Comparison of ENCODE assay signal across 32 cellular contexts in the genomic region with DNA sequence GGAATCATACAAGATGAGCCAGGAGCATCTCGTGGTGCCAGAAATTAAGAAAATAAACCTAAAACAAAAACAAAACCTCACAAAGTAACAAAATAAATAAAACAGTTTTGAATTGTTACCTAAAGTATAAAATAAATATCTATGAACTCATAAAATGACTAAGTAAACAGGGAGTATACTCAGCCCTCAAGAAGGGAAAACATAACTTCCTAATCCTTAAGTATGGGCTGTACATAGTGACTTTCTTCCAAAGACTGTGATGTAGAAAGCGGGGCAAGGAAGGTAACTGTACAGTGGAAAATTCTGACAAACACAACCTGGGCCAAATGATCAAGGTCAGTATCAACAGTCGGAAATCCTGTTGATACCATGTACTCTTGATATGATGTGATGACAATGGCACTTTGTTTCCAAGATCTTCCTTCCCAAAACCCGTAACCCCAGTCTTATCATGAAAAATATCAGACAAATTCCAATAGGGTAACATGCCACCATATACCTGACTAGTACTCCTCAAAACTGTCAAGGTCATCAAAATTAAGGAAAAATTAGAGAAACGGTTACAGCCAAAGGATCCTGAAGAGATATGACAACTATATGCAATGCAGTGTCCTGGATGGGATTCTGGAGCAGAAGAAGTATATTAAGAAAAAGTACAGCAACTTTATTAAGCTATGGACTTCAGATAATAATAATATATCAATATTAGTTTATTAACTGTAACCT.
"Had no signal": no experiment of that assay in that cellular context is flagged by ENCODE, and none has a peak within 500 bp of the region (broad histone marks: within the 10 kb centered on the region; RNA-seq: fewer than 3 reads in every experiment).

No MANE protein-coding gene starts in this region.

- H3K36me3 ChIP-seq: adrenal gland, esophagus squamous epithelium, gastroesophageal sphincter, WERI-Rb-1 had no signal

- H3K9me3 ChIP-seq: adrenal gland, body of pancreas, esophagus squamous epithelium, gastroesophageal sphincter had no signal

- ATAC-seq: activated CD4-positive, CD25-positive, alpha-beta regulatory T cell treated with anti-CD3 and anti-CD28 coated beads, Interleukin-2, amount 50 U/mL, for 24 hours; activated CD8-positive, alpha-beta memory T cell treated with anti-CD3 and anti-CD28 coated beads, Interleukin-2, amount 10 ng/mL, durations not matched to agents 7 days and 5 days; activated CD8-positive, alpha-beta T cell treated with anti-CD3 and anti-CD28 coated beads, Interleukin-2, amount 10 ng/mL, durations not matched to agents 7 days and 5 days; activated naive CD8-positive, alpha-beta T cell treated with anti-CD3 and anti-CD28 coated beads, Interleukin-2, amount 50 U/mL, for 24 hours; body of pancreas; gastroesophageal sphincter; T-helper 17 cell had no signal

- DNase-seq: activated B cell treated with CpG ODN at 0.5 μM for 24 hours; activated CD4-positive, alpha-beta T cell treated with anti-CD3 and anti-CD28 coated beads for 48 hours; activated CD4-positive, alpha-beta T cell treated with anti-CD3 and anti-CD28 coated beads, Interleukin-2, amount 50 U/mL, for 1 hour; activated CD4-positive, alpha-beta T cell treated with anti-CD3 and anti-CD28 coated beads, Interleukin-2, amount 50 U/mL, for 48 hours; activated CD8-positive, alpha-beta memory T cell treated with anti-CD3 and anti-CD28 coated beads, Interleukin-2, amount 10 ng/mL, durations not matched to agents 7 days and 5 days; activated CD8-positive, alpha-beta memory T cell treated with anti-CD3 and anti-CD28 coated beads, Interleukin-2, amount 50 U/mL, for 4 hours; activated CD8-positive, alpha-beta T cell treated with anti-CD3 and anti-CD28 coated beads, Interleukin-2, amount 10 ng/mL, durations not matched to agents 7 days and 5 days; activated effector memory CD4-positive, alpha-beta T cell treated with anti-CD3 and anti-CD28 coated beads, Interleukin-2, amount 50 U/mL, for 16 hours; activated naive CD4-positive, alpha-beta T cell treated with anti-CD3 and anti-CD28 coated beads for 36 hours; activated naive CD8-positive, alpha-beta T cell treated with anti-CD3 and anti-CD28 coated beads for 36 hours; activated naive CD8-positive, alpha-beta T cell treated with anti-CD3 and anti-CD28 coated beads, Interleukin-2, amount 50 U/mL, for 24 hours; activated T-cell treated with anti-CD3 and anti-CD28 coated beads, Interleukin-2, amount 50 U/mL, for 1 hour; activated T-cell treated with anti-CD3 and anti-CD28 coated beads, Interleukin-2, amount 50 U/mL, for 48 hours; adrenal gland; amygdala; aorta; body of pancreas; caudate nucleus; effector CD8-positive, alpha-beta T cell; esophagus squamous epithelium; foreskin melanocyte; T-helper 1 cell; T-helper 17 cell; T1000; WERI-Rb-1 had no signal

- H3K27me3 ChIP-seq: adrenal gland, body of pancreas, esophagus squamous epithelium, gastroesophageal sphincter had no signal

- H3K27me3 Mint-ChIP-seq: activated B cell treated with CpG ODN at 0.5 μM for 24 hours; activated CD8-positive, alpha-beta memory T cell treated with anti-CD3 and anti-CD28 coated beads, Interleukin-2, amount 10 ng/mL, durations not matched to agents 7 days and 5 days; activated naive CD4-positive, alpha-beta T cell treated with anti-CD3 and anti-CD28 coated beads, Interleukin-2, amount 50 U/mL, for 24 hours; activated naive CD8-positive, alpha-beta T cell treated with anti-CD3 and anti-CD28 coated beads for 36 hours; activated naive CD8-positive, alpha-beta T cell treated with anti-CD3 and anti-CD28 coated beads, Interleukin-2, amount 50 U/mL, for 24 hours; T-helper 17 cell had no signal

- H3K36me3 Mint-ChIP-seq: activated CD8-positive, alpha-beta memory T cell treated with anti-CD3 and anti-CD28 coated beads, Interleukin-2, amount 10 ng/mL, durations not matched to agents 7 days and 5 days; activated naive CD4-positive, alpha-beta T cell treated with anti-CD3 and anti-CD28 coated beads, Interleukin-2, amount 50 U/mL, for 24 hours; activated naive CD8-positive, alpha-beta T cell treated with anti-CD3 and anti-CD28 coated beads for 36 hours had no signal

- H3K4me3 ChIP-seq: adrenal gland, body of pancreas, esophagus squamous epithelium, gastroesophageal sphincter had no signal

- H3K27ac ChIP-seq: adrenal gland, body of pancreas, epithelial cell of prostate, esophagus squamous epithelium, gastroesophageal sphincter, WERI-Rb-1 had no signal

- H3K9me3 Mint-ChIP-seq: activated naive CD4-positive, alpha-beta T cell treated with anti-CD3 and anti-CD28 coated beads for 36 hours; activated naive CD4-positive, alpha-beta T cell treated with anti-CD3 and anti-CD28 coated beads, Interleukin-2, amount 50 U/mL, for 24 hours; activated naive CD8-positive, alpha-beta T cell treated with anti-CD3 and anti-CD28 coated beads, Interleukin-2, amount 50 U/mL, for 24 hours; activated T-helper 1 cell treated with anti-CD3 and anti-CD28 coated beads, Interleukin-12 subunit alpha, Interleukin-12 subunit beta, Interleukin-2, Interleukin-4 antibody, amounts not matched to agents 30 ng/mL and 10 ng/mL and 1 ng/mL, durations not matched to agents 14 hours and 24 hours and 36 hours; activated T-helper 2 cell treated with anti-CD3 and anti-CD28 coated beads, Interferon-gamma antibody, Interleukin-2, Interleukin-4, amounts not matched to agents 10 μg/mL and 5 μg/mL and 100 μg/mL, durations not matched to agents 14 hours and 24 hours and 36 hours; T-helper 2 cell treated with Interferon-gamma antibody and Interleukin-4, amounts not matched to agents 5 μg/mL and 100 μg/mL, for 36 hours had no signal

- H3K27ac Mint-ChIP-seq: activated B cell treated with CpG ODN at 0.5 μM for 24 hours; activated CD8-positive, alpha-beta memory T cell treated with anti-CD3 and anti-CD28 coated beads, Interleukin-2, amount 10 ng/mL, durations not matched to agents 7 days and 5 days; activated CD8-positive, alpha-beta T cell treated with anti-CD3 and anti-CD28 coated beads, Interleukin-2, amount 10 ng/mL, durations not matched to agents 7 days and 5 days; activated naive CD4-positive, alpha-beta T cell treated with anti-CD3 and anti-CD28 coated beads for 36 hours; activated naive CD4-positive, alpha-beta T cell treated with anti-CD3 and anti-CD28 coated beads, Interleukin-2, amount 50 U/mL, for 24 hours; activated naive CD8-positive, alpha-beta T cell treated with anti-CD3 and anti-CD28 coated beads for 36 hours; activated naive CD8-positive, alpha-beta T cell treated with anti-CD3 and anti-CD28 coated beads, Interleukin-2, amount 50 U/mL, for 24 hours; activated T-helper 1 cell treated with anti-CD3 and anti-CD28 coated beads, Interleukin-12 subunit alpha, Interleukin-12 subunit beta, Interleukin-2, Interleukin-4 antibody, amounts not matched to agents 30 ng/mL and 10 ng/mL and 1 ng/mL, durations not matched to agents 14 hours and 24 hours and 36 hours; activated T-helper 2 cell treated with anti-CD3 and anti-CD28 coated beads, Interferon-gamma antibody, Interleukin-2, Interleukin-4, amounts not matched to agents 10 μg/mL and 5 μg/mL and 100 μg/mL, durations not matched to agents 14 hours and 24 hours and 36 hours; T-helper 17 cell; T-helper 2 cell treated with Interferon-gamma antibody and Interleukin-4, amounts not matched to agents 5 μg/mL and 100 μg/mL, for 36 hours had no signal

- H3K4me1 ChIP-seq: adrenal gland, body of pancreas, esophagus squamous epithelium, gastroesophageal sphincter had no signal

- H3K4me1 Mint-ChIP-seq: activated B cell treated with CpG ODN at 0.5 μM for 24 hours; activated CD8-positive, alpha-beta memory T cell treated with anti-CD3 and anti-CD28 coated beads, Interleukin-2, amount 10 ng/mL, durations not matched to agents 7 days and 5 days; activated naive CD4-positive, alpha-beta T cell treated with anti-CD3 and anti-CD28 coated beads, Interleukin-2, amount 50 U/mL, for 24 hours; activated naive CD8-positive, alpha-beta T cell treated with anti-CD3 and anti-CD28 coated beads for 36 hours; activated naive CD8-positive, alpha-beta T cell treated with anti-CD3 and anti-CD28 coated beads, Interleukin-2, amount 50 U/mL, for 24 hours; T-helper 17 cell had no signal

- H3K4me3 Mint-ChIP-seq: activated B cell treated with CpG ODN at 0.5 μM for 24 hours; activated CD8-positive, alpha-beta memory T cell treated with anti-CD3 and anti-CD28 coated beads, Interleukin-2, amount 10 ng/mL, durations not matched to agents 7 days and 5 days; activated CD8-positive, alpha-beta T cell treated with anti-CD3 and anti-CD28 coated beads, Interleukin-2, amount 10 ng/mL, durations not matched to agents 7 days and 5 days; activated naive CD4-positive, alpha-beta T cell treated with anti-CD3 and anti-CD28 coated beads for 36 hours; activated naive CD4-positive, alpha-beta T cell treated with anti-CD3 and anti-CD28 coated beads, Interleukin-2, amount 50 U/mL, for 24 hours; activated naive CD8-positive, alpha-beta T cell treated with anti-CD3 and anti-CD28 coated beads for 36 hours; activated naive CD8-positive, alpha-beta T cell treated with anti-CD3 and anti-CD28 coated beads, Interleukin-2, amount 50 U/mL, for 24 hours; activated T-helper 1 cell treated with anti-CD3 and anti-CD28 coated beads, Interleukin-12 subunit alpha, Interleukin-12 subunit beta, Interleukin-2, Interleukin-4 antibody, amounts not matched to agents 30 ng/mL and 10 ng/mL and 1 ng/mL, durations not matched to agents 14 hours and 24 hours and 36 hours; T-helper 17 cell; T-helper 2 cell treated with Interferon-gamma antibody and Interleukin-4, amounts not matched to agents 5 μg/mL and 100 μg/mL, for 36 hours had no signal
